ENCODE assay signal across 8 cellular contexts in the genomic region with DNA sequence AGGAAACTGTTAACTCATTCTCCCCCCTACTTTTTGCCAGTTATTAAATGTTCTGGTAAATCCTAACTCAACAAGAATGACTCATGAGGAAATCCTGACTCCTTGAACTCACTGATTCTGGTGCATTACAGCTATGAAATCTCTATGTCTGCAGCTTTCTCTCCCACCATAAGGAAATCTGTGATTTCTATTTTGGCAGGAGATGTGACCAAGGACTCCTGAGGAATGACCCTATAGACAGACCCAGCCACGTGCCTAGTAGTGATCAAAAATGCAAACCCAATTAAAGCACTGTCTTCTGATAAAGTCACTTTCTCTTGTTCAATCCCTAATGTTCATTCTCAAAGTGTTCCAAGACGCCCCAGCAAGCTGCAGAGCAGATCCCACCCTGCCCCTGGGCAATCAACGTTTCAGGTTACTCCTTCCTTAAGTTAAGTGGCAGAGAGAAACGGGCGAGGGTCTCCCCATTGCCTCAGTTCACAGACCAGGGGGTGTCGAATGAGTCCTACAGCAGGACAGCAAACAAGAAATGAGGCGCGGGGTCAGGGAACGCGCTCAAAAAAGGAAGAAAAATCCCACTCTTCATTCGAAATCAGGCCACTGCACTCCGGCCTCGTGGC. TPM values are rescaled to one million over a fixed set of nuclear protein-coding genes. Genes with fewer than 3 reads are reported as not detected.
A peak's percentile ranks its signal among the peaks of the same experiment; 100 is the strongest.
DNase-seq lines count a peak whose midpoint lies in the region; ATAC-seq, FAIRE-seq and TF ChIP-seq lines count a peak whose summit lies in the region.

No MANE protein-coding gene starts in this region.

- H3K36me3 ChIP-seq in DOHH2 (ENCODE audit: control insufficient read depth, low read length), result peaks cover 25% of the 10 kb centered on the region
- H3K36me3 ChIP-seq in MM.1S (replicated peaks; ENCODE audit: insufficient read depth, low read length), result no peaks in the 10 kb centered on the region; the same call in 1 of the 2 replicates
- no peaks in the 10 kb centered on the region for H3K36me3 ChIP-seq in K562 (ENCODE audit: control insufficient read depth, insufficient read depth, low read length)
- peaks cover 12 to 25% of the 10 kb centered on the region in 2 donors for H3K36me3 ChIP-seq in stomach smooth muscle (ENCODE audit: control insufficient read depth in 2 of 2, insufficient read depth in 2 of 2, low read length in 2 of 2)

- peak overlapping the region; percentile 92 for H3K4me3 ChIP-seq in DOHH2 (ENCODE audit: low read length)
- H3K4me3 ChIP-seq in MM.1S (ENCODE audit: low read length), result peak overlapping the region; percentile 87
- peak overlapping the region; percentile 63 for H3K4me3 ChIP-seq in K562
- peak overlapping the region; percentile 98 to 99 for H3K4me3 ChIP-seq in stomach smooth muscle (ENCODE audit: low read length in 2 of 2)

- peak; percentile 56 for FAIRE-seq in K562 (lab: Jason Lieb, UNC)

- BruUV-seq in K562 (replicated peaks; lab: Mats Ljungman, UMichigan), result TSS peak; percentile 50

- peaks cover 23% of the 10 kb centered on the region for H3F3A ChIP-seq in DOHH2 (ENCODE audit: control insufficient read depth, insufficient read depth)
- H3F3A ChIP-seq in MM.1S (ENCODE audit: insufficient read depth, low read length), result peaks cover 27% of the 10 kb centered on the region

- peaks cover 48% of the 10 kb centered on the region for H3K4me1 ChIP-seq in DOHH2 (ENCODE audit: control insufficient read depth, low read length)
- H3K4me1 ChIP-seq in MM.1S (ENCODE audit: low read length), result peaks cover 16% of the 10 kb centered on the region
- H3K4me1 ChIP-seq in K562 (replicated peaks in 1 of 2; ENCODE audit: control insufficient read depth in 2 of 2, insufficient read depth in 2 of 2, low read length in 2 of 2), result peaks cover 6 to 14% of the 10 kb centered on the region in 2 experiments; a peak in 4 of 5 replicates
- no peaks in the 10 kb centered on the region for H3K4me1 ChIP-seq in stomach smooth muscle (ENCODE audit: control insufficient read depth, insufficient read depth, low read length)

- H3K9me1 ChIP-seq in K562 (ENCODE audit: control insufficient read depth, insufficient read depth, low read length), result no peaks in the 10 kb centered on the region

- TF ChIP-seq CTCF in DOHH2 (IDR thresholded peaks at IDR 0.05; ENCODE audit: low read depth, low read length, poor library complexity, severe bottlenecking) (no peak), MM.1S (IDR thresholded peaks at IDR 0.05; ENCODE audit: low read length) (no peak), K562 (IDR thresholded peaks at IDR 0.05 in 2 of 3, conservative IDR thresholded peaks at IDR 0.05 in 1 of 3; ENCODE audit: insufficient read depth in 2 of 3, low read depth in 1 of 3, low read length in 3 of 3) (no peak), GM10266 (IDR thresholded peaks at IDR 0.05; ENCODE audit: control insufficient read depth, insufficient read depth, low read depth, missing control alignments) (no peak)

- POLR2A ChIA-PET in K562 (lab: Yijun Ruan, JAX), result interaction anchor here (0.7 to 1.3 kb wide), 5 partner anchors 11 to 224 kb away, joined by 3 to 4 read pairs (median 3); no protein-coding TSS in a partner anchor

- in situ Hi-C loops in K562 (cut with MboI), result no loop called here

- intact Hi-C loops in K562 (cut with micrococcal nuclease), result loop anchor here (1.0 to 2.0 kb wide), 2 partner anchors 211 to 315 kb away; a partner anchor contains a TSS
- intact Hi-C loops in posterior vena cava (cut with DNase I), result loop anchor here in 1 of 2 donors (10.0 kb wide), 2 partner anchors 217 to 333 kb away; no protein-coding TSS in a partner anchor

- peak overlapping the region; percentile 83 for H3K27ac ChIP-seq in DOHH2 (ENCODE audit: low read depth, low read length)
- peak overlapping the region; percentile 89 for H3K27ac ChIP-seq in MM.1S (ENCODE audit: low read length)
- H3K27ac ChIP-seq in K562 (ENCODE audit: extremely low read depth, low read depth, low read length), result no peak overlapping the region
- H3K27ac ChIP-seq in stomach smooth muscle (ENCODE audit: low read length), result peak overlapping the region; percentile 98

- no peak for TF ChIP-seq POLR2A in K562 (conservative IDR thresholded peaks at IDR 0.05)

- no peak for TF ChIP-seq EP300 in K562 (IDR thresholded peaks at IDR 0.05; ENCODE audit: low read length)

- WGBS in K562 (ENCODE audit: insufficient coverage, low coverage, missing lambda C conversion rate), result 7% methylated on average over 13 of the region's 13 CpGs

- 0 out of 2 replicates have a peak, but pooled peaks cover 8% of the 10 kb centered on the region for H4K20me1 ChIP-seq in DOHH2 (ENCODE audit: control insufficient read depth, insufficient read depth, low read depth, low read length)
- no peaks in the 10 kb centered on the region for H4K20me1 ChIP-seq in MM.1S (ENCODE audit: insufficient read depth, low read length)
- no peaks in the 10 kb centered on the region for H4K20me1 ChIP-seq in K562 (replicated peaks; ENCODE audit: control insufficient read depth, insufficient read depth, low read length)

- H3K27me3 ChIP-seq in DOHH2 (ENCODE audit: control insufficient read depth, low read length) (no peaks in the 10 kb centered on the region), MM.1S (replicated peaks; ENCODE audit: insufficient read depth, low read length) (no peaks in the 10 kb centered on the region), K562 (ENCODE audit: control insufficient read depth in 2 of 2, insufficient read depth in 2 of 2, low read length in 2 of 2) (no peaks in the 10 kb centered on the region), stomach smooth muscle (ENCODE audit: control insufficient read depth in 1 of 2, insufficient read depth in 2 of 2, low read length in 2 of 2) (no peaks in the 10 kb centered on the region)

- H2AFZ ChIP-seq in MM.1S (ENCODE audit: low read length) (peak overlapping the region; percentile 80), K562 (ENCODE audit: low read depth, low read length) (peak overlapping the region; percentile 98)

- CTCF ChIA-PET in K562 (lab: Yijun Ruan, JAX; ENCODE audit: low intra/inter-chr PET ratio), result interaction anchor here (1.7 kb wide), 1 partner anchor 211 kb away, joined by 8 read pairs; no protein-coding TSS in a partner anchor

- no peak for ATAC-seq in K562

- H3K9ac ChIP-seq in MM.1S (ENCODE audit: low read length), result peak overlapping the region; percentile 91
- peak overlapping the region; percentile 77 to 97 for H3K9ac ChIP-seq in K562 (ENCODE audit: insufficient read depth in 1 of 2, low read depth in 2 of 2, low read length in 2 of 2)
- H3K9ac ChIP-seq in stomach smooth muscle (ENCODE audit: low read length in 2 of 2), result peak overlapping the region; percentile 90 to 95

- H3K9me3 ChIP-seq in DOHH2 (ENCODE audit: control insufficient read depth, insufficient read depth, low read length) (no peaks in the 10 kb centered on the region), MM.1S (replicated peaks; ENCODE audit: insufficient read depth, low read length) (no peaks in the 10 kb centered on the region), K562 (replicated peaks; ENCODE audit: control insufficient read depth, insufficient read depth, low read depth, low read length) (no peaks in the 10 kb centered on the region), stomach smooth muscle (ENCODE audit: control insufficient read depth in 2 of 2, low read length in 2 of 2) (no peaks in the 10 kb centered on the region)

- peak overlapping the region; percentile 85 for H3K4me2 ChIP-seq in DOHH2 (ENCODE audit: low read length)
- peak overlapping the region; percentile 98 for H3K4me2 ChIP-seq in MM.1S (ENCODE audit: low read depth, low read length)
- peak overlapping the region; percentile 97 for H3K4me2 ChIP-seq in K562 (ENCODE audit: insufficient read depth, low read length)

- DNase-seq in MM.1S, result no peak
- DNase-seq in K562 (ENCODE audit: extremely low read depth in 1 of 4, low spot score in 3 of 4), result no peak
- DNase-seq in kidney tubule cell (ENCODE audit: low spot score), result peak; percentile 63
- DNase-seq in posterior vena cava (ENCODE audit: low spot score), result no peak
- DNase-seq in amniotic stem cell (lab: John Stamatoyannopoulos, UW), result no peak
- no peak for DNase-seq in GM10266 (ENCODE audit: extremely low spot score)

- H3K9me2 ChIP-seq in DOHH2 (replicated peaks; ENCODE audit: control insufficient read depth, low read length), result no peaks in the 10 kb centered on the region
- no peaks in the 10 kb centered on the region for H3K9me2 ChIP-seq in MM.1S (replicated peaks; ENCODE audit: insufficient read depth, low read length)

- H3K79me2 ChIP-seq in DOHH2 (ENCODE audit: control insufficient read depth, low read length) (peaks cover 16% of the 10 kb centered on the region), MM.1S (ENCODE audit: low read length) (peaks cover 18% of the 10 kb centered on the region), K562 (ENCODE audit: control insufficient read depth, insufficient read depth, low read length) (no peaks in the 10 kb centered on the region)

- TF ChIP-seq RAD21 in K562 (CRISPR knock-in tag; conservative IDR thresholded peaks at IDR 0.05 in 1 of 2, IDR thresholded peaks at IDR 0.05 in 1 of 2), result no peak

TF ChIP-seq in K562, 482 proteins besides CTCF, POLR2A, EP300 and RAD21 (continues in another document):
- peak; percentile 27; the same call in 1 of the 2 replicates for TF ChIP-seq CBFA2T3 (IDR thresholded peaks at IDR 0.05)
- no peak for TF ChIP-seq MCM2 (IDR thresholded peaks at IDR 0.05; ENCODE audit: low read depth)
- no peak for TF ChIP-seq FOXK1 (CRISPR knock-in tag; IDR thresholded peaks at IDR 0.05; ENCODE audit: borderline replicate concordance)

RNA-seq across cellular contexts. Expression of a gene that starts 0.8 kb away (rescaled TPM):
- 1.2 and 5.1 TPM in 2 replicates for total RNA-seq in K562 (2011; cell fraction: chromatin; rRNA removed; ENCODE audit: low replicate concordance)
- total RNA-seq in K562 (2011; cell fraction: nucleolus; rRNA removed), result 2.8 TPM in 2 replicates
- 2.6 and 4.7 TPM in 2 replicates for total RNA-seq in K562 (2011; cell fraction: nucleoplasm; rRNA removed)
- total RNA-seq in K562 (2014; rRNA removed) (2.5 and 2.8 TPM in 2 replicates), K562 (2014; rRNA removed; fragmentation: Illumina TruSeq; extraction: Trizol) (4.0 and 4.4 TPM in 2 replicates), K562 (2015; rRNA removed; fragmentation: Illumina TruSeq; extraction: Trizol) (2.5 and 2.7 TPM in 2 replicates), K562 (2021) (2.8 and 4.1 TPM in 2 replicates), posterior vena cava (10 to 100 TPM; 70.8 to 96.2 TPM)
- polyA plus RNA-seq in K562 (2011; rRNA removed) (2.6 and 3.8 TPM in 2 replicates), K562 (2014; fragmentation: Illumina TruSeq; extraction: Trizol) (2.7 and 4.1 TPM in 2 replicates), K562 (2014; fragmentation: Nextera tagmentation; extraction: Ambion mirVana) (1 to 10 TPM; 4.7 to 5.4 TPM), K562 (2014; rRNA removed) (3.1 and 3.2 TPM in 2 replicates)
- polyA plus RNA-seq in K562 (2011; cell fraction: cytosol; rRNA removed), result 0.51 and 1.2 TPM in 2 replicates
- polyA plus RNA-seq in K562 (2011; cell fraction: nucleus; rRNA removed), result 0.98 and 1.8 TPM in 2 replicates
- polyA plus RNA-seq in K562 (2012), result 2.4 and 2.6 TPM in 2 replicates
- 2.1 and 2.5 TPM in 2 replicates for polyA minus RNA-seq in K562 (2011; rRNA and poly(A)+ RNA removed)
- 5.1 and 5.3 TPM in 2 replicates for polyA minus RNA-seq in K562 (2011; cell fraction: cytosol; rRNA and poly(A)+ RNA removed)
- polyA minus RNA-seq in K562 (2011; cell fraction: nucleus; rRNA and poly(A)+ RNA removed), result 1.3 and 5.6 TPM in 2 replicates

Comparison
In these comparisons a context has a peak if more than half of its experiments do, and no peak if none do; other contexts are left out.
1. RNA of a gene that starts 0.8 kb away (total RNA-seq): 70.8 to 96.2 TPM in posterior vena cava; 1.2 to 5.1 TPM in K562; every median in the first group is over 10 times any median in the second.
2. Peak in every context shown above with its lines, with median percentiles within 50 percentile points of each other: H3K4me2 ChIP-seq, H3K4me3 ChIP-seq and H3K9ac ChIP-seq.